Comparison of ENCODE assay signal across 9 cellular contexts in genomic region chr11:118911113-118911879, GRCh38.
DNase-seq lines count a peak whose midpoint lies in the region; ATAC-seq and TF ChIP-seq lines count a peak whose summit lies in the region.
"Had no signal": no experiment of that assay in that cellular context is flagged by ENCODE, and none has a peak within 500 bp of the region (broad histone marks: within the 10 kb centered on the region; RNA-seq: fewer than 3 reads in every experiment).

No MANE protein-coding gene starts in this region.

- ATAC-seq in HG03565 (IDR thresholded peaks at IDR 0.05; ENCODE audit: unreplicated experiment) (no peak), HG03175 (IDR thresholded peaks at IDR 0.05; ENCODE audit: unreplicated experiment) (no peak)

- H3K9ac ChIP-seq in BLaER1 treated with 17β-estradiol and CSF1 and Interleukin-3, amounts not matched to agents 10 nM and 100 nM = peak overlapping the region; percentile 51 to 94 (median 81); a peak in 21 of 22 replicates
- peak overlapping the region; percentile 63 for H3K9ac ChIP-seq in mucosa of stomach (ENCODE audit: low read length)

- TF ChIP-seq CTCF in choroid plexus epithelial cell (conservative IDR thresholded peaks at IDR 0.05; ENCODE audit: low read depth, low read length) = no peak

- H3K27me3 ChIP-seq in BLaER1 treated with 17β-estradiol and CSF1 and Interleukin-3, amounts not matched to agents 10 nM and 100 nM = no peaks in the 10 kb centered on the region
- H3K27me3 ChIP-seq in mucosa of stomach (ENCODE audit: control insufficient read depth, insufficient read depth, low read length) = no peaks in the 10 kb centered on the region

- H3K4me1 ChIP-seq in BLaER1 treated with 17β-estradiol and CSF1 and Interleukin-3, amounts not matched to agents 10 nM and 100 nM = peaks cover 87 to 98% (median 94%) of the 10 kb centered on the region in 10 experiments
- peaks cover 95% of the 10 kb centered on the region for H3K4me1 ChIP-seq in mucosa of stomach (ENCODE audit: control insufficient read depth, insufficient read depth, low read length)

- no peaks in the 10 kb centered on the region for H3K9me3 ChIP-seq in BLaER1 treated with 17β-estradiol and CSF1 and Interleukin-3, amounts not matched to agents 10 nM and 100 nM (replicated peaks in 1 of 11)
- H3K9me3 ChIP-seq in mucosa of stomach (ENCODE audit: control insufficient read depth, low read length) = no peaks in the 10 kb centered on the region
- H3K9me3 ChIP-seq: HAP-1 had no signal

- DNase-seq in NCI-H526 (lab: John Stamatoyannopoulos, UW) = peak; percentile 89 to 98
- DNase-seq in choroid plexus epithelial cell (ENCODE audit: low read depth) = peak; percentile 77
- no peak for DNase-seq in pons (ENCODE audit: low spot score)
- DNase-seq in erythroblast (lab: John Stamatoyannopoulos, UW) = no peak

- peaks cover 18 to 27% (median 21%) of the 10 kb centered on the region in 11 experiments; a peak in 21 of 22 replicates for H3K36me3 ChIP-seq in BLaER1 treated with 17β-estradiol and CSF1 and Interleukin-3, amounts not matched to agents 10 nM and 100 nM
- H3K36me3 ChIP-seq in mucosa of stomach (ENCODE audit: control insufficient read depth, insufficient read depth, low read length) = peaks cover 13% of the 10 kb centered on the region

- peak overlapping the region; percentile 93 to 100 (median 98) for H3K4me2 ChIP-seq in BLaER1 treated with 17β-estradiol and CSF1 and Interleukin-3, amounts not matched to agents 10 nM and 100 nM

- peak overlapping the region in 10 of 11 experiments; percentile 64 to 96 (median 90); a peak in 20 of 22 replicates for H3K27ac ChIP-seq in BLaER1 treated with 17β-estradiol and CSF1 and Interleukin-3, amounts not matched to agents 10 nM and 100 nM

- no peak for TF ChIP-seq POLR2A in erythroblast (IDR thresholded peaks at IDR 0.05; ENCODE audit: low read length)

- H3K4me3 ChIP-seq in BLaER1 treated with 17β-estradiol and CSF1 and Interleukin-3, amounts not matched to agents 10 nM and 100 nM = peak overlapping the region in 9 of 10 experiments; percentile 22 to 63 (median 48); a peak in 15 of 20 replicates
- peak overlapping the region; percentile 48 for H3K4me3 ChIP-seq in choroid plexus epithelial cell (ENCODE audit: low read depth, low read length)
- peak overlapping the region; percentile 31 for H3K4me3 ChIP-seq in mucosa of stomach (ENCODE audit: low read length)
- H3K4me3 ChIP-seq: HAP-1 had no signal

- H4K20me1 ChIP-seq in BLaER1 treated with 17β-estradiol and CSF1 and Interleukin-3, amounts not matched to agents 10 nM and 100 nM = peaks cover 0 to 46% (median 20%) of the 10 kb centered on the region in 11 experiments; a peak in 15 of 22 replicates

Comparison
In these comparisons a context has a peak if more than half of its experiments do, and no peak if none do; other contexts are left out.
1. DNase-seq: peak in NCI-H526 (2 of 2) and choroid plexus epithelial cell (single experiment); none in pons (single experiment) and erythroblast (0 of 2).
2. Peak in every context shown above with its lines, with median percentiles within 50 percentile points of each other: H3K4me3 ChIP-seq.